ENCODE assay signal across 8 cellular contexts in genomic region chr17:65359016-65359415, GRCh38.
A peak's percentile ranks its signal among the peaks of the same experiment; 100 is the strongest.
DNase-seq lines count a peak whose midpoint lies in the region; ATAC-seq and TF ChIP-seq lines count a peak whose summit lies in the region.

No MANE protein-coding gene starts in this region.

- H3K27me3 ChIP-seq in SJCRH30 = no peaks in the 10 kb centered on the region
- peaks cover 28% of the 10 kb centered on the region for H3K27me3 ChIP-seq in BE2C
- H3K27me3 ChIP-seq in WERI-Rb-1 (ENCODE audit: insufficient read depth, low read depth, severe bottlenecking) = peaks cover 87% of the 10 kb centered on the region

- H3K27ac Mint-ChIP-seq in activated CD4-positive, alpha-beta T cell treated with anti-CD3 and anti-CD28 coated beads for 36 hours = no peak overlapping the region

- POLR2A ChIA-PET in activated CD4-positive, alpha-beta T cell treated with anti-CD3 and anti-CD28 coated beads for 36 hours (lab: Charles Lee) = no interaction called here

- no peak for TF ChIP-seq CTCF in BE2C (IDR thresholded peaks at IDR 0.05; ENCODE audit: low read depth, low read length)
- no peak for TF ChIP-seq CTCF in WERI-Rb-1 (IDR thresholded peaks at IDR 0.05; ENCODE audit: low read depth, low read length)

- no peak overlapping the region for H3K4me3 Mint-ChIP-seq in activated CD4-positive, alpha-beta T cell treated with anti-CD3 and anti-CD28 coated beads for 36 hours

- no peaks in the 10 kb centered on the region for H3K36me3 ChIP-seq in SJCRH30
- no peaks in the 10 kb centered on the region for H3K36me3 ChIP-seq in BE2C
- H3K36me3 ChIP-seq in WERI-Rb-1 = no peaks in the 10 kb centered on the region

- H3K4me1 ChIP-seq in SJCRH30 = peaks cover 16% of the 10 kb centered on the region
- no peaks in the 10 kb centered on the region for H3K4me1 ChIP-seq in BE2C

- CTCF ChIA-PET in activated CD4-positive, alpha-beta T cell treated with anti-CD3 and anti-CD28 coated beads for 36 hours (lab: Charles Lee) = interaction anchor here (0.9 kb wide), 1 partner anchor 46 kb away, joined by 3 read pairs; no protein-coding TSS in a partner anchor

- H3K4me1 Mint-ChIP-seq in activated CD4-positive, alpha-beta T cell treated with anti-CD3 and anti-CD28 coated beads for 36 hours = peaks cover 21% of the 10 kb centered on the region

- H3K4me3 ChIP-seq in SJCRH30 (no peak overlapping the region), BE2C (ENCODE audit: low read depth, low read length) (no peak overlapping the region), WERI-Rb-1 (ENCODE audit: low read depth, low read length) (no peak overlapping the region)

- peaks cover 7% of the 10 kb centered on the region for H3K27me3 Mint-ChIP-seq in activated CD4-positive, alpha-beta T cell treated with anti-CD3 and anti-CD28 coated beads for 36 hours

- peak; percentile 100 for ATAC-seq in activated CD4-positive, alpha-beta T cell treated with anti-CD3 and anti-CD28 coated beads for 36 hours

- H3K27ac ChIP-seq in SJCRH30 = peak overlapping the region; percentile 34
- H3K27ac ChIP-seq in WERI-Rb-1 = no peak overlapping the region

- H3K9me3 Mint-ChIP-seq in activated CD4-positive, alpha-beta T cell treated with anti-CD3 and anti-CD28 coated beads for 36 hours (ENCODE audit: low read depth) = no peaks in the 10 kb centered on the region

- H3K9me3 ChIP-seq in SJCRH30 (replicated peaks) (no peaks in the 10 kb centered on the region), BE2C (no peaks in the 10 kb centered on the region), WERI-Rb-1 (ENCODE audit: severe bottlenecking) (no peaks in the 10 kb centered on the region)

- no peaks in the 10 kb centered on the region for H3K36me3 Mint-ChIP-seq in activated CD4-positive, alpha-beta T cell treated with anti-CD3 and anti-CD28 coated beads for 36 hours (ENCODE audit: low read depth)

- intact Hi-C loops in activated CD4-positive, alpha-beta T cell treated with anti-CD3 and anti-CD28 coated beads for 36 hours (cut with DNase I, micrococcal nuclease) = loop anchor here in 1 of 2 experiments (2.0 kb wide), 1 partner anchor 198 kb away; no protein-coding TSS in a partner anchor

- peak; percentile 75 for DNase-seq in activated CD4-positive, alpha-beta T cell treated with anti-CD3 and anti-CD28 coated beads for 36 hours
- no peak for DNase-seq in activated CD4-positive, alpha-beta T cell treated with anti-CD3 and anti-CD28 coated beads for 4 hours
- DNase-seq in SJCRH30 (peak; percentile 71 to 75), fibroblast of peridontal ligament (ENCODE audit: extremely low read depth) (peak; percentile 54), BE2C (no peak), WERI-Rb-1 (no peak), foreskin melanocyte (no peak)
- peak; percentile 23 to 40 for DNase-seq in stimulated activated CD8-positive, alpha-beta memory T cell treated with anti-CD3 and anti-CD28 coated beads, Interleukin-15, amount 100 ng/mL, for 48 hours (ENCODE audit: low read depth in 2 of 2)

Comparison
In these comparisons a context has a peak if more than half of its experiments do, and no peak if none do; other contexts are left out.
1. DNase-seq: peak in activated CD4-positive, alpha-beta T cell treated with anti-CD3 and anti-CD28 coated beads for 36 hours (single experiment), SJCRH30 (2 of 2), fibroblast of peridontal ligament (single experiment) and stimulated activated CD8-positive, alpha-beta memory T cell treated with anti-CD3 and anti-CD28 coated beads, Interleukin-15, amount 100 ng/mL, for 48 hours (2 of 2); none in activated CD4-positive, alpha-beta T cell treated with anti-CD3 and anti-CD28 coated beads for 4 hours (0 of 2), BE2C (single experiment), WERI-Rb-1 (single experiment) and foreskin melanocyte (single experiment).